In genomic region chrX:153968754-153969124, GRCh38 we compare ENCODE assay signal across 7 cellular contexts. TPM values are rescaled to one million over a fixed set of nuclear protein-coding genes. Genes with fewer than 3 reads are reported as not detected.
DNase-seq lines count a peak whose midpoint lies in the region; ATAC-seq, FAIRE-seq and TF ChIP-seq lines count a peak whose summit lies in the region.

No MANE protein-coding gene starts in this region.

- H3K4me3 Mint-ChIP-seq in brain = peak overlapping the region; percentile 95 to 100 (median 100)

- no peaks in the 10 kb centered on the region for H3K27me3 ChIP-seq in muscle layer of duodenum (ENCODE audit: low read depth, low read length)

- no peak for TF ChIP-seq CTCF in brain (conservative IDR thresholded peaks at IDR 0.05)

- ATAC-seq in GM18858 (IDR thresholded peaks at IDR 0.05; ENCODE audit: unreplicated experiment) = no peak

- FAIRE-seq in GM12891 (lab: Jason Lieb, UNC) = peak; percentile 86

- peak overlapping the region; percentile 87 to 100 (median 99) for H3K27ac Mint-ChIP-seq in brain

- no peak for DNase-seq in GM12891 (ENCODE audit: insufficient read length, low spot score)
- peak; percentile 52 for DNase-seq in NCI-H2107 treated with DMSO at 0.1 percent for 48 hours (lab: John Stamatoyannopoulos, UW; ENCODE audit: unreplicated experiment)
- DNase-seq in T-helper 9 cell = no peak
- no peak for DNase-seq in NCI-H345 (lab: John Stamatoyannopoulos, UW)

- H3K4me3 ChIP-seq in muscle layer of duodenum (ENCODE audit: low read depth in 1 of 2, low read length in 2 of 2) = peak overlapping the region; percentile 67 to 76

- H3K27me3 Mint-ChIP-seq in brain = no peaks in the 10 kb centered on the region

- H3K36me3 Mint-ChIP-seq in brain = no peaks in the 10 kb centered on the region

- peaks cover 5 to 47% of the 10 kb centered on the region in 2 donors for H3K4me1 ChIP-seq in muscle layer of duodenum (ENCODE audit: control insufficient read depth in 1 of 2, insufficient read depth in 2 of 2, low read length in 2 of 2)

- H3K9me3 ChIP-seq in muscle layer of duodenum (ENCODE audit: control insufficient read depth in 1 of 2, low read length in 2 of 2) = no peaks in the 10 kb centered on the region

- peaks cover 38% of the 10 kb centered on the region for H3K4me1 Mint-ChIP-seq in brain

- H3K36me3 ChIP-seq in muscle layer of duodenum (ENCODE audit: control insufficient read depth in 1 of 2, insufficient read depth in 2 of 2, low read length in 2 of 2) = peaks cover 0 to 6% of the 10 kb centered on the region in 2 donors

- peaks cover 0 to 39% (median 2%) of the 10 kb centered on the region in 5 experiments for H3K9me3 Mint-ChIP-seq in brain

- peak overlapping the region; percentile 51 for H3K27ac ChIP-seq in muscle layer of duodenum (ENCODE audit: low read length)

- no peak for TF ChIP-seq POLR2A in GM12891 (IDR thresholded peaks at IDR 0.05; ENCODE audit: low read depth, low read length)

TF ChIP-seq in GM12891, 5 proteins besides CTCF, POLR2A, EP300 and RAD21:
- TF ChIP-seq PAX5 (IDR thresholded peaks at IDR 0.05; ENCODE audit: insufficient read depth, low read length, severe bottlenecking) = no peak
- no peak for TF ChIP-seq SPI1 (IDR thresholded peaks at IDR 0.05; ENCODE audit: low read depth, low read length)
- no peak for TF ChIP-seq TAF1 (IDR thresholded peaks at IDR 0.05; ENCODE audit: low read depth, low read length)
- TF ChIP-seq POU2F2 (IDR thresholded peaks at IDR 0.05; ENCODE audit: low read depth, low read length) = no peak
- no peak for TF ChIP-seq POLR2AphosphoS5 (IDR thresholded peaks at IDR 0.05; ENCODE audit: low read depth, low read length)
TF ChIP-seq in GM12891: peak in this region for 0.

RNA-seq across cellular contexts. Expression of gene HCFC1, which starts 2.9 kb away (rescaled TPM):
- polyA plus RNA-seq in GM12891 (2012; ENCODE audit: low read depth, missing spikeins) = 21.1 TPM
- 81.4 TPM for polyA plus RNA-seq in brain (ENCODE audit: insufficient read depth, low read depth, low replicate concordance)

RNA-seq across cellular contexts. Expression of gene TMEM187, which starts 3.8 kb away (rescaled TPM):
- 1.6 TPM for polyA plus RNA-seq in GM12891 (2012; ENCODE audit: low read depth, missing spikeins)
- 11.9 TPM for polyA plus RNA-seq in brain (ENCODE audit: insufficient read depth, low read depth, low replicate concordance)

RNA-seq across cellular contexts. Expression of gene RENBP, which starts 24.3 kb away (rescaled TPM):
- polyA plus RNA-seq in GM12891 (2012; ENCODE audit: low read depth, missing spikeins) = 9.8 TPM
- 16.6 TPM for polyA plus RNA-seq in brain (ENCODE audit: insufficient read depth, low read depth, low replicate concordance)

RNA-seq across cellular contexts. Expression of gene NAA10, which starts 33.9 kb away (rescaled TPM):
- polyA plus RNA-seq in GM12891 (2012; ENCODE audit: low read depth, missing spikeins) = 87.7 TPM
- 118 TPM for polyA plus RNA-seq in brain (ENCODE audit: insufficient read depth, low read depth, low replicate concordance)

RNA-seq across cellular contexts. Expression of gene ARHGAP4, which starts 42.7 kb away (rescaled TPM):
- 57.8 TPM for polyA plus RNA-seq in GM12891 (2012; ENCODE audit: low read depth, missing spikeins)
- polyA plus RNA-seq in brain (ENCODE audit: insufficient read depth, low read depth, low replicate concordance) = 16.3 TPM
